In the genomic region with DNA sequence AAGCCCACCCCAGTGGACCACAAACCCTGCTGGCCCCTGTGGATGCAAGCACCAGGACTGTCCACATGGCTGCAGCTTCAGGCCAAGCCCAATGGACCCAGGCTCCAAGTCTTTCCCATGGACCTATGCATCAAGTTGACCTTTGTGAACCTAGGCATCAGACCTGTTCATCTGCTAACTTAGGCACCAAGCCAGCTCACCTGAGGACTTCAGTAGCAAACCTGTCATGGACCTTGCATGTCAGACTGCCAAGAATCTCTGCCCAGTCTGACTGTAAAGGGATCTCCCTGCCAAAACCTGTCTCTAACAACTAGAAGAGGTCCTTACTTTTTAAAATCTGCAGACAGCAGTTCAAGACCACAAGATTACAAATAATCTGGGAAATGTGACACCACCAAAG, we compare ENCODE assay signal across 18 cellular contexts. TPM values are rescaled to one million over a fixed set of nuclear protein-coding genes. Genes with fewer than 3 reads are reported as not detected.
DNase-seq lines count a peak whose midpoint lies in the region; ATAC-seq, FAIRE-seq and TF ChIP-seq lines count a peak whose summit lies in the region.
"Had no signal": no experiment of that assay in that cellular context is flagged by ENCODE, and none has a peak within 500 bp of the region (broad histone marks: within the 10 kb centered on the region; RNA-seq: fewer than 3 reads in every experiment).

No MANE protein-coding gene starts in this region.

- H3K9ac ChIP-seq in mesenchymal stem cell (ENCODE audit: low read length) (no peak overlapping the region), Karpas-422 (ENCODE audit: low read length) (no peak overlapping the region)

- no peaks in the 10 kb centered on the region for H4K20me1 ChIP-seq in Karpas-422 (ENCODE audit: insufficient read depth, low read depth, low read length)

- no peak overlapping the region for H2BK120ac ChIP-seq in mesenchymal stem cell (ENCODE audit: low read depth, low read length)

- FAIRE-seq in bronchial epithelial cell (lab: Jason Lieb, UNC): peak; percentile 55
- FAIRE-seq: GM19239 had no signal

- H3K9me3 ChIP-seq in SJSA1 (replicated peaks) (0 out of 2 replicates have a peak, but pooled peaks cover 2% of the 10 kb centered on the region), mesenchymal stem cell (ENCODE audit: control insufficient read depth, low read length) (peaks cover 19% of the 10 kb centered on the region), upper lobe of left lung (no peaks in the 10 kb centered on the region), Karpas-422 (ENCODE audit: low read length) (no peaks in the 10 kb centered on the region)

- no peaks in the 10 kb centered on the region for H3K79me2 ChIP-seq in Karpas-422 (ENCODE audit: low read length)

- no peak for TF ChIP-seq EP300 in upper lobe of left lung (IDR thresholded peaks at IDR 0.05)

- TF ChIP-seq CTCF in bronchial epithelial cell (IDR thresholded peaks at IDR 0.05; ENCODE audit: insufficient read depth, low read length, severe bottlenecking) (no peak), upper lobe of left lung (IDR thresholded peaks at IDR 0.05) (no peak)

- H2AFZ ChIP-seq in mesenchymal stem cell (ENCODE audit: low read depth, low read length) (no peak overlapping the region), Karpas-422 (ENCODE audit: low read length) (no peak overlapping the region)

- no peak overlapping the region for H3K4me3 ChIP-seq in SJSA1
- no peak overlapping the region for H3K4me3 ChIP-seq in bronchial epithelial cell (ENCODE audit: low read depth, low read length)
- no peak overlapping the region for H3K4me3 ChIP-seq in mesenchymal stem cell (ENCODE audit: insufficient read depth in 1 of 2, low read depth in 1 of 2, low read length in 2 of 2)
- no peak overlapping the region for H3K4me3 ChIP-seq in upper lobe of left lung
- H3K4me3 ChIP-seq in Karpas-422 (ENCODE audit: low read length): no peak overlapping the region

- no peak overlapping the region for H3K18ac ChIP-seq in mesenchymal stem cell (ENCODE audit: low read depth in 1 of 2, low read length in 2 of 2)

- H2BK5ac ChIP-seq in mesenchymal stem cell (ENCODE audit: low read depth, low read length, poor library complexity, severe bottlenecking): no peak overlapping the region

- H3K4ac ChIP-seq in mesenchymal stem cell (ENCODE audit: low read depth in 1 of 2, low read length in 2 of 2): no peak overlapping the region

- peak overlapping the region; percentile 3 for H4K91ac ChIP-seq in mesenchymal stem cell (ENCODE audit: low read length)

- H3K27ac ChIP-seq in SJSA1 (peak overlapping the region; percentile 84), mesenchymal stem cell (ENCODE audit: low read length, poor library complexity, severe bottlenecking) (no peak overlapping the region), upper lobe of left lung (peak overlapping the region in 3 of 4 donors; percentile 36 to 61 (median 37)), Karpas-422 (ENCODE audit: low read length) (no peak overlapping the region)

- DNase-seq in SJSA1 (ENCODE audit: low read depth in 1 of 2, low spot score in 2 of 2) (no peak), bronchial epithelial cell (ENCODE audit: low read depth) (peak; percentile 18), mesenchymal stem cell (no peak), upper lobe of left lung (no peak), Karpas-422 (no peak), NCI-H1694 treated with DMSO at 0.1 percent for 48 hours (lab: John Stamatoyannopoulos, UW) (no peak)
- no peak for DNase-seq in effector CD4-positive, alpha-beta T cell
- DNase-seq: DMS 273 treated with DMSO at 0.1 percent for 48 hours, GF-D8, GOT3, NCI-H187 treated with DMSO at 0.1 percent for 48 hours, NCI-H226, NCI-H524, SHP77 had no signal

- no peaks in the 10 kb centered on the region for H3K36me3 ChIP-seq in SJSA1
- no peaks in the 10 kb centered on the region for H3K36me3 ChIP-seq in bronchial epithelial cell (ENCODE audit: control insufficient read depth, insufficient read depth, low read length)
- H3K36me3 ChIP-seq in mesenchymal stem cell (ENCODE audit: control insufficient read depth in 1 of 2, insufficient read depth in 2 of 2, low read depth in 1 of 2, low read length in 2 of 2): no peaks in the 10 kb centered on the region
- no peaks in the 10 kb centered on the region for H3K36me3 ChIP-seq in upper lobe of left lung
- H3K36me3 ChIP-seq in Karpas-422 (ENCODE audit: insufficient read depth, low read length): no peaks in the 10 kb centered on the region

- H3K27me3 ChIP-seq in SJSA1 (replicated peaks) (no peaks in the 10 kb centered on the region), bronchial epithelial cell (ENCODE audit: control insufficient read depth, insufficient read depth, low read length) (no peaks in the 10 kb centered on the region), mesenchymal stem cell (ENCODE audit: control insufficient read depth in 1 of 2, insufficient read depth in 1 of 2, low read length in 2 of 2) (no peaks in the 10 kb centered on the region), upper lobe of left lung (no peaks in the 10 kb centered on the region), Karpas-422 (ENCODE audit: low read length) (no peaks in the 10 kb centered on the region)

- no peak overlapping the region for H2BK15ac ChIP-seq in mesenchymal stem cell (ENCODE audit: low read depth, poor library complexity, severe bottlenecking)

- no peak overlapping the region for H2AK5ac ChIP-seq in mesenchymal stem cell (ENCODE audit: low read length, severe bottlenecking)

- no peaks in the 10 kb centered on the region for H3K79me1 ChIP-seq in mesenchymal stem cell (replicated peaks; ENCODE audit: low read length, poor library complexity, severe bottlenecking)

- no peak for ATAC-seq in upper lobe of left lung (ENCODE audit: low FRiP score in 2 of 2)
- ATAC-seq: HCT116, SK-N-SH treated with all-trans-retinoic acid at 6 μM for 48 hours had no signal

- H2BK12ac ChIP-seq in mesenchymal stem cell (ENCODE audit: low read length in 2 of 2): no peak overlapping the region

- H3K4me2 ChIP-seq in mesenchymal stem cell (ENCODE audit: low read length, poor library complexity, severe bottlenecking) (no peak overlapping the region), Karpas-422 (ENCODE audit: low read depth, low read length, poor library complexity, severe bottlenecking) (no peak overlapping the region)

- no peak overlapping the region for H4K8ac ChIP-seq in mesenchymal stem cell (ENCODE audit: low read length)

- peaks cover 22% of the 10 kb centered on the region for H3K4me1 ChIP-seq in SJSA1 (replicated peaks)
- H3K4me1 ChIP-seq in mesenchymal stem cell (ENCODE audit: control insufficient read depth, insufficient read depth, low read depth, low read length): peaks cover 5% of the 10 kb centered on the region
- H3K4me1 ChIP-seq in upper lobe of left lung: peaks cover 0 to 14% (median 4%) of the 10 kb centered on the region in 4 donors
- no peaks in the 10 kb centered on the region for H3K4me1 ChIP-seq in Karpas-422 (ENCODE audit: low read length)

- no peak overlapping the region for H3K23ac ChIP-seq in mesenchymal stem cell (ENCODE audit: low read length in 2 of 2)

- no peak for TF ChIP-seq POLR2A in upper lobe of left lung (IDR thresholded peaks at IDR 0.05)

- H3K9me2 ChIP-seq in Karpas-422 (replicated peaks; ENCODE audit: insufficient read depth, low read length): 0 out of 2 replicates have a peak, but pooled peaks cover 3% of the 10 kb centered on the region

- no peak overlapping the region for H3K14ac ChIP-seq in mesenchymal stem cell (ENCODE audit: low read length in 2 of 2)

RNA-seq across cellular contexts. Expression of a gene that starts 37.8 kb away (rescaled TPM):
- total RNA-seq in SJSA1 (2014; rRNA removed; shearing (Covaris generic)): 3.4 and 5.1 TPM in 2 replicates
- not detected in 2 replicates for total RNA-seq in bronchial epithelial cell
- polyA plus RNA-seq in mesenchymal stem cell (2013, experiment 1 of 2): 0.08 TPM
- 0.03 TPM for polyA plus RNA-seq in mesenchymal stem cell (2013, experiment 2 of 2)
- total RNA-seq in upper lobe of left lung: 10 to 100 TPM in 5 of 6 donors, 1 to 10 TPM in 1; 9.1 to 16.7 (median 13.5) TPM
- not detected in 2 replicates for total RNA-seq in Karpas-422 (2014; rRNA removed; shearing (Covaris generic); ENCODE audit: low replicate concordance)

RNA-seq across cellular contexts. Expression of a gene that starts 56.6 kb away (rescaled TPM):
- not detected in 2 replicates for total RNA-seq in SJSA1 (2014; rRNA removed; shearing (Covaris generic))
- total RNA-seq in bronchial epithelial cell: not detected in 2 replicates
- polyA plus RNA-seq in mesenchymal stem cell (2013, experiment 1 of 2): 0.03 TPM
- 0.04 TPM for polyA plus RNA-seq in mesenchymal stem cell (2013, experiment 2 of 2)
- total RNA-seq in upper lobe of left lung: 100 to 1,000 TPM; 118 to 259 (median 169) TPM
- not detected in 2 replicates for total RNA-seq in Karpas-422 (2014; rRNA removed; shearing (Covaris generic); ENCODE audit: low replicate concordance)
- total RNA-seq: Daoy had no signal

Comparison
In these comparisons a context has a peak if more than half of its experiments do, and no peak if none do; other contexts are left out.
1. H3K27ac ChIP-seq: peak in SJSA1 (single experiment) and upper lobe of left lung (3 of 4); none in mesenchymal stem cell (single experiment) and Karpas-422 (single experiment).
2. RNA of a gene that starts 56.6 kb away (total RNA-seq): 118 to 259 TPM in upper lobe of left lung; not detected in SJSA1, not detected in bronchial epithelial cell and not detected in Karpas-422; every median in the first group is over 100 times any median in the second.